In the genomic region with DNA sequence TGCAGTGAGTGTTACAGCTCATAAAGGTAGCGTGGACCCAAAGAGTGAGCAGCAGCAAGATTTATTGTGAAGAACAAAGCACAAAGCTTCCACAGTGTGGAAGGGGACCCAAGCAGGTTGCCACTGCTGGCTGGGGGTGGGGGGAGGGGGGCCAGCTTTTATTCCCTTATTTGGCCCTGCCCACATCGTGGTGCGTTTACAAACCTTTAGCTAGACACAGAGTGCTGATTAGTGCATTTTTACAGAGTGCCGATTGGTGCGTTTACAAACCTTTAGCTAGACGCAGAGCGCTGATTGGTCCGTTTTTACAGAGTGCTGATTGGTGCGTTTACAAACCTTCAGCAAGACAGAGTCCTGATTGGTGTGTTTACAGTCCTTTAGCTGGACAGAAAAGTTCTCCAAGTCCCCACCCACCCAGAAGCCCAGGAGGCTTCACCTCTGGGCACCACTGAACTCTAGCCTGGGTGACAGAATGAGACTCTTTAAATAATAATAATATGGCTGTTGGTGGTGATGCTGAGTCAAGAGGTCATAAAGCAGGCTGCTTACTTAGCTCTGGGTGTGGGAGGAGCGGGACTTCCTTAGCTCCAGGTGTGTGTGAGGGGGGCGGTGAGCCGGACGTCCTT, we compare ENCODE assay signal across 8 cellular contexts. TPM values are rescaled to one million over a fixed set of nuclear protein-coding genes. Genes with fewer than 3 reads are reported as not detected.
DNase-seq lines count a peak whose midpoint lies in the region; FAIRE-seq and TF ChIP-seq lines count a peak whose summit lies in the region.
"Not testable (repeated sequence)": the region's sequence is repeated elsewhere in the genome, so short reads cannot be mapped to it uniquely, and the experiment has no call there.

No MANE protein-coding gene starts in this region.

- not testable (repeated sequence) for TF ChIP-seq POLR2A in H54 (IDR thresholded peaks at IDR 0.05; ENCODE audit: low read depth, low read length); transverse colon (IDR thresholded peaks at IDR 0.05)

- H3K36me3 ChIP-seq in SK-N-SH (replicated peaks in 1 of 2; ENCODE audit: control insufficient read depth in 1 of 2, insufficient read depth in 2 of 2, low read length in 1 of 2); astrocyte (ENCODE audit: insufficient read depth, low read length); cardiac muscle cell; transverse colon: not testable (repeated sequence)

- TF ChIP-seq EP300 in SK-N-SH (IDR thresholded peaks at IDR 0.05; ENCODE audit: borderline replicate concordance in 1 of 2, low read depth in 1 of 2, low read length in 1 of 2); transverse colon (IDR thresholded peaks at IDR 0.05; ENCODE audit: low read depth): not testable (repeated sequence)

- WGBS in SK-N-SH (ENCODE audit: low lambda C conversion rate): 76% methylated on average over 13 of the region's 13 CpGs
- 67% methylated on average over 13 of the region's 13 CpGs; no CpG with 5 or more reads in 1 of the 2 donors for WGBS in transverse colon (ENCODE audit: low coverage in 1 of 2), 2 donors

- H3K9me3 Mint-ChIP-seq in astrocyte (ENCODE audit: unreplicated experiment); neural crest cell: not testable (repeated sequence)

- not testable (repeated sequence) for H4K20me1 ChIP-seq in SK-N-SH (ENCODE audit: insufficient read depth); astrocyte (ENCODE audit: insufficient read depth, low read length)

- intact Hi-C loops in transverse colon (cut with DNase I; ENCODE audit: low total_unique reads): not testable (repeated sequence)

- TF ChIP-seq RAD21 in SK-N-SH (IDR thresholded peaks at IDR 0.05; ENCODE audit: low read length): not testable (repeated sequence)

- H3K4me1 Mint-ChIP-seq in astrocyte (ENCODE audit: low read depth, unreplicated experiment) (peaks cover 26% of the 10 kb centered on the region), neural crest cell (peaks cover 59% of the 10 kb centered on the region)

- not testable (repeated sequence) for H2AFZ ChIP-seq in SK-N-SH (ENCODE audit: low read depth)
- peak overlapping the region; percentile 25 for H2AFZ ChIP-seq in astrocyte (ENCODE audit: low read depth, low read length)

- peak overlapping the region; percentile 49; the same call in 1 of the 2 replicates for H3K9ac ChIP-seq in SK-N-SH
- H3K9ac ChIP-seq in astrocyte (ENCODE audit: low read length): peak overlapping the region; percentile 81

- H3K4me2 ChIP-seq in SK-N-SH (peak overlapping the region; percentile 65; the same call in 1 of the 2 replicates), astrocyte (ENCODE audit: low read length) (peak overlapping the region; percentile 85)

- in situ Hi-C loops in transverse colon (cut with MboI; ENCODE audit: low pct_ligation_motif_present in 1 of 4, low pct_unique_long_range_greater_than_20kb in 1 of 4, low sequenced_read_pairs in 3 of 4): not testable (repeated sequence)

- not testable (repeated sequence) for FAIRE-seq in H54 (lab: Jason Lieb, UNC); astrocyte (lab: Jason Lieb, UNC)

- H3K79me2 ChIP-seq in SK-N-SH (ENCODE audit: insufficient read depth) (peaks cover 84% of the 10 kb centered on the region; the same call in 1 of the 2 replicates), astrocyte (ENCODE audit: insufficient read depth, low read length) (peaks cover 34% of the 10 kb centered on the region)

- not testable (repeated sequence) for TF ChIP-seq CTCF in GM10266 (IDR thresholded peaks at IDR 0.05; ENCODE audit: control insufficient read depth, insufficient read depth, low read depth, missing control alignments); SK-N-SH (IDR thresholded peaks at IDR 0.05); astrocyte (IDR thresholded peaks at IDR 0.05; ENCODE audit: insufficient read depth, low read depth, low read length); cardiac muscle cell (IDR thresholded peaks at IDR 0.05; ENCODE audit: low read depth, low read length); neural crest cell (conservative IDR thresholded peaks at IDR 0.05); transverse colon (IDR thresholded peaks at IDR 0.05)

- H3K4me3 ChIP-seq in SK-N-SH (ENCODE audit: low read depth in 2 of 2, low read length in 1 of 2): peak overlapping the region in 1 of 2 experiments; percentile 49; a peak in 2 of 4 replicates
- H3K4me3 ChIP-seq in astrocyte (ENCODE audit: insufficient read depth, low read depth, low read length): not testable (repeated sequence)
- peak overlapping the region; percentile 42 for H3K4me3 ChIP-seq in cardiac muscle cell
- H3K4me3 ChIP-seq in transverse colon: peak overlapping the region; percentile 42 to 65 (median 46)

- H3K27ac ChIP-seq in SK-N-SH (ENCODE audit: low read depth in 2 of 2, low read length in 1 of 2) (peak overlapping the region in 1 of 2 experiments; percentile 36; a peak in 1 of 4 replicates), cardiac muscle cell (peak overlapping the region; percentile 86), transverse colon (peak overlapping the region; percentile 85 to 92 (median 88))
- not testable (repeated sequence) for H3K27ac ChIP-seq in astrocyte (ENCODE audit: low read depth, low read length)

- peaks cover 16% of the 10 kb centered on the region for H3K36me3 Mint-ChIP-seq in astrocyte (ENCODE audit: low read depth, unreplicated experiment)
- H3K36me3 Mint-ChIP-seq in neural crest cell (ENCODE audit: low read depth): peaks cover 12% of the 10 kb centered on the region

- POLR2A ChIA-PET in SK-N-SH (lab: Yijun Ruan, JAX): interaction anchor here (1.1 to 1.7 kb wide), 4 partner anchors 24 to 157 kb away, joined by 3 to 6 read pairs (median 4); no protein-coding TSS in a partner anchor

- H3F3A ChIP-seq in SK-N-SH (replicated peaks; ENCODE audit: insufficient read depth): peaks cover 18% of the 10 kb centered on the region

- CTCF ChIA-PET in SK-N-SH (lab: Yijun Ruan, JAX): interaction anchor here (1.0 to 2.3 kb wide), 4 partner anchors 9 to 114 kb away, joined by 3 to 12 read pairs (median 4); no protein-coding TSS in a partner anchor

- H3K27me3 Mint-ChIP-seq in astrocyte (ENCODE audit: low read depth, unreplicated experiment); neural crest cell (ENCODE audit: low read depth): not testable (repeated sequence)

- H3K4me3 Mint-ChIP-seq in astrocyte (ENCODE audit: unreplicated experiment): peak overlapping the region; percentile 70
- H3K4me3 Mint-ChIP-seq in neural crest cell: peak overlapping the region; percentile 81

- H3K9me2 ChIP-seq in SK-N-SH: not testable (repeated sequence)

- DNase-seq in GM10266 (ENCODE audit: extremely low spot score) (peak; percentile 68), H54 (ENCODE audit: insufficient read length, low spot score) (peak; percentile 51), HPDE6-E6E7 (ENCODE audit: extremely low spot score) (peak; percentile 57), astrocyte (ENCODE audit: low read depth) (peak; percentile 20), cardiac muscle cell (ENCODE audit: low read depth in 1 of 2, low spot score in 1 of 2) (peak in 1 of 2 donors; percentile 23)
- not testable (repeated sequence) for DNase-seq in SK-N-SH; neural crest cell (ENCODE audit: low read depth, low spot score); transverse colon

- peaks cover 5 to 16% of the 10 kb centered on the region in 2 experiments; a peak in 3 of 4 replicates for H3K4me1 ChIP-seq in SK-N-SH (ENCODE audit: control insufficient read depth in 1 of 2, insufficient read depth in 2 of 2, low read depth in 1 of 2, low read length in 1 of 2)
- not testable (repeated sequence) for H3K4me1 ChIP-seq in astrocyte (ENCODE audit: insufficient read depth, low read length)
- peaks cover 15% of the 10 kb centered on the region for H3K4me1 ChIP-seq in cardiac muscle cell (ENCODE audit: low read depth)
- peaks cover 6 to 28% (median 26%) of the 10 kb centered on the region in 4 donors for H3K4me1 ChIP-seq in transverse colon

- H3K27ac Mint-ChIP-seq in astrocyte (ENCODE audit: unreplicated experiment): peak overlapping the region; percentile 81
- H3K27ac Mint-ChIP-seq in neural crest cell (ENCODE audit: unreplicated experiment): not testable (repeated sequence)

- H3K27me3 ChIP-seq in SK-N-SH (ENCODE audit: insufficient read depth); astrocyte (ENCODE audit: insufficient read depth, low read length); cardiac muscle cell; transverse colon: not testable (repeated sequence)

- H3K9me3 ChIP-seq in SK-N-SH; astrocyte (ENCODE audit: insufficient read depth, low read depth, low read length); cardiac muscle cell (ENCODE audit: low read depth); transverse colon: not testable (repeated sequence)

RNA-seq across cellular contexts. Expression of gene DYNC2I1, which starts 6.7 kb away (rescaled TPM):
- polyA plus RNA-seq in SK-N-SH (2012; rRNA removed) (23.0 and 25.8 TPM in 2 replicates), cardiac muscle cell (36.9 and 42.4 TPM in 2 replicates)
- polyA plus RNA-seq in SK-N-SH (2012; cell fraction: cytosol; rRNA removed): 12.8 and 14.4 TPM in 2 replicates
- 89.3 and 188 TPM in 2 replicates for polyA plus RNA-seq in SK-N-SH (2012; cell fraction: nucleus; rRNA removed)
- total RNA-seq in astrocyte (17.0 and 20.2 TPM in 2 replicates), cardiac muscle cell (13.1 and 22.4 TPM in 2 replicates), neural crest cell (27.3 and 27.8 TPM in 2 replicates), transverse colon (100 to 1,000 TPM in 1 of 4 donors, 10 to 100 TPM in 3; 24.3 to 105 (median 51.5) TPM)

RNA-seq across cellular contexts. Expression of gene ESYT2, which starts 33.8 kb away (rescaled TPM):
- polyA plus RNA-seq in SK-N-SH (2012; rRNA removed) (34.2 and 42.7 TPM in 2 replicates), cardiac muscle cell (15.8 and 27.2 TPM in 2 replicates)
- 34.6 and 42.2 TPM in 2 replicates for polyA plus RNA-seq in SK-N-SH (2012; cell fraction: cytosol; rRNA removed)
- 19.3 and 31.3 TPM in 2 replicates for polyA plus RNA-seq in SK-N-SH (2012; cell fraction: nucleus; rRNA removed)
- total RNA-seq in astrocyte (56.1 and 60.9 TPM in 2 replicates), cardiac muscle cell (40.3 and 42.0 TPM in 2 replicates), neural crest cell (21.1 and 23.3 TPM in 2 replicates), transverse colon (100 to 1,000 TPM in 1 of 4 donors, 10 to 100 TPM in 3; 78.6 to 113 (median 87.3) TPM)
